Comparison of ENCODE assay signal across 9 cellular contexts in the genomic region with DNA sequence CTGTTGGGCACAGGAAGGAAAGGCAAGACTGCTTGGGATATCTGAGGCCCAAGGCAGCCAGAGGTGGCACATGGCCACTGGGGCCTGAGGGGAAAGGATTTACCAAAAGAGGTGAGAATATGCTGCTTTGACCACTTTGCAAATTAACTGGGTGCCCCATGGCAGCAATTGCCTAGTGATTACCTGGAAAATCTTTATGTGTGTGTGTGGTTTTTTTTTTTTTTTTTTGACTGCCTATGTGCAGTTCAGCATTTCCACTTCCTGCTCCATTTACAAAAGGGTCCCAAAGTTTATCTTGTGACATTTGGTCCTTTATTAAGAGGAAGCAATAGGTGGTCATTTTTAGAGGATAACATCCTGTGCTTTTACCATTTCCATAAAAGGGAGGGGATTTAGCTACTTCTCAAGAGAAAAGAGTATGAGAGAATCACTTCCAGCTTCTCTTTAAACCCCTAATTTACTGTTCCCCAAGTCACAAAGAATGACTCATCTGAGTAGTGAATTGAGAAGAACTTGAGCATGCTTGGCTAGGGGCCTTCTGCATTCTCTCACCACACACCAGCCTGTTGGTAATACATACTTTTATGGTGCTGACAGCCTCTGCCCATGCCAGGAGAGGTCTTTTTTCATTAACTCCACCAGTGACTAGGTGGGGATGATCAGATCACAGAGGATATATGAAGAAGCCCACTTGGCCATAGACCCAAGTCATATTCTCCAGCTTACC. TPM values are rescaled to one million over a fixed set of nuclear protein-coding genes. Genes with fewer than 3 reads are reported as not detected.
DNase-seq lines count a peak whose midpoint lies in the region; ATAC-seq and TF ChIP-seq lines count a peak whose summit lies in the region.
"Had no signal": no experiment of that assay in that cellular context is flagged by ENCODE, and none has a peak within 500 bp of the region (broad histone marks: within the 10 kb centered on the region; RNA-seq: fewer than 3 reads in every experiment).

No MANE protein-coding gene starts in this region.

- H3K9me3 Mint-ChIP-seq in natural killer cell (no peaks in the 10 kb centered on the region), nephron progenitor cell (no peaks in the 10 kb centered on the region)

- H3K27me3 Mint-ChIP-seq in natural killer cell (ENCODE audit: low read depth in 2 of 2) (peaks cover 0 to 3% of the 10 kb centered on the region in 2 donors), nephron progenitor cell (ENCODE audit: low read depth, poor library complexity) (peaks cover 4% of the 10 kb centered on the region)

- DNase-seq in fibroblast of the aortic adventitia (ENCODE audit: low read depth) (peak; percentile 31), iPS-NIHi7 (ENCODE audit: extremely low spot score) (no peak), natural killer cell (no peak), medulla oblongata (ENCODE audit: extremely low spot score) (no peak), nephron progenitor cell (no peak)
- DNase-seq: activated CD4-positive, CD25-positive, alpha-beta regulatory T cell treated with anti-CD3 and anti-CD28 coated beads, Interleukin-2, amount 50 U/mL, for 72 hours had no signal

- H3K27ac Mint-ChIP-seq in natural killer cell (no peak overlapping the region), nephron progenitor cell (no peak overlapping the region)

- no peaks in the 10 kb centered on the region for H3K36me3 Mint-ChIP-seq in natural killer cell
- H3K36me3 Mint-ChIP-seq in nephron progenitor cell (ENCODE audit: low read depth) = no peaks in the 10 kb centered on the region

- TF ChIP-seq CTCF in fibroblast of the aortic adventitia (IDR thresholded peaks at IDR 0.05; ENCODE audit: insufficient read depth, low read length) (no peak), natural killer cell (IDR thresholded peaks at IDR 0.05) (no peak), nephron progenitor cell (IDR thresholded peaks at IDR 0.05) (no peak)

- H3K4me3 Mint-ChIP-seq in natural killer cell = no peak overlapping the region
- H3K4me3 Mint-ChIP-seq in nephron progenitor cell = no peak overlapping the region

- no peak overlapping the region for H3K4me3 ChIP-seq in fibroblast of the aortic adventitia (ENCODE audit: low read depth, low read length)

- ATAC-seq in GM18498 (IDR thresholded peaks at IDR 0.05; ENCODE audit: unreplicated experiment) (peak; percentile 85), GM21526 (IDR thresholded peaks at IDR 0.05; ENCODE audit: low FRiP score, unreplicated experiment) (peak; percentile 89), HG03521 (IDR thresholded peaks at IDR 0.05; ENCODE audit: unreplicated experiment) (peak; percentile 77), natural killer cell (no peak)

- no peaks in the 10 kb centered on the region for H3K4me1 Mint-ChIP-seq in natural killer cell
- peaks cover 19% of the 10 kb centered on the region for H3K4me1 Mint-ChIP-seq in nephron progenitor cell

- intact Hi-C loops in natural killer cell (cut with micrococcal nuclease) = no loop called here

RNA-seq across cellular contexts. Expression of gene SYDE2, which starts 52.1 kb away (rescaled TPM):
- total RNA-seq in fibroblast of the aortic adventitia (ENCODE audit: low replicate concordance) (5.2 and 6.5 TPM in 2 replicates), natural killer cell (under 1 TPM in 2 of 3 donors, not detected in 1; 0.11 to 0.35 TPM)

Comparison
In these comparisons a context has a peak if more than half of its experiments do, and no peak if none do; other contexts are left out.
1. ATAC-seq: peak in GM18498 (single experiment), GM21526 (single experiment) and HG03521 (single experiment); none in natural killer cell (0 of 3).